1 cellular context compared by ENCODE assay signal in genomic region chr5:98772415-98773213, GRCh38.
TF ChIP-seq lines count a peak whose summit lies in the region.

No MANE protein-coding gene starts in this region.

TF ChIP-seq in HEK293, 187 proteins besides CTCF, POLR2A, EP300 and RAD21 (continued from another document and continues in another):
- TF ChIP-seq, protein P1, sequence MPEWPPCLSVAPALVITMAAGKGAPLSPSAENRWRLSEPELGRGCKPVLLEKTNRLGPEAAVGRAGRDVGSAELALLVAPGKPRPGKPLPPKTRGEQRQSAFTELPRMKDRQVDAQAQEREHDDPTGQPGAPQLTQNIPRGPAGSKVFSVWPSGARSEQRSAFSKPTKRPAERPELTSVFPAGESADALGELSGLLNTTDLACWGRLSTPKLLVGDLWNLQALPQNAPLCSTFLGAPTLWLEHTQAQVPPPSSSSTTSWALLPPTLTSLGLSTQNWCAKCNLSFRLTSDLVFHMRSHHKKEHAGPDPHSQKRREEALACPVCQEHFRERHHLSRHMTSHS (tag by site-specific recombination; IDR thresholded peaks at IDR 0.05): no peak
- no peak for TF ChIP-seq GLIS2 (tag by site-specific recombination; IDR thresholded peaks at IDR 0.05)
- no peak for TF ChIP-seq PBX3 (CRISPR knock-in tag; IDR thresholded peaks at IDR 0.05)
- TF ChIP-seq ZBTB17 (tag by site-specific recombination; IDR thresholded peaks at IDR 0.05): no peak
- TF ChIP-seq, protein P2, sequence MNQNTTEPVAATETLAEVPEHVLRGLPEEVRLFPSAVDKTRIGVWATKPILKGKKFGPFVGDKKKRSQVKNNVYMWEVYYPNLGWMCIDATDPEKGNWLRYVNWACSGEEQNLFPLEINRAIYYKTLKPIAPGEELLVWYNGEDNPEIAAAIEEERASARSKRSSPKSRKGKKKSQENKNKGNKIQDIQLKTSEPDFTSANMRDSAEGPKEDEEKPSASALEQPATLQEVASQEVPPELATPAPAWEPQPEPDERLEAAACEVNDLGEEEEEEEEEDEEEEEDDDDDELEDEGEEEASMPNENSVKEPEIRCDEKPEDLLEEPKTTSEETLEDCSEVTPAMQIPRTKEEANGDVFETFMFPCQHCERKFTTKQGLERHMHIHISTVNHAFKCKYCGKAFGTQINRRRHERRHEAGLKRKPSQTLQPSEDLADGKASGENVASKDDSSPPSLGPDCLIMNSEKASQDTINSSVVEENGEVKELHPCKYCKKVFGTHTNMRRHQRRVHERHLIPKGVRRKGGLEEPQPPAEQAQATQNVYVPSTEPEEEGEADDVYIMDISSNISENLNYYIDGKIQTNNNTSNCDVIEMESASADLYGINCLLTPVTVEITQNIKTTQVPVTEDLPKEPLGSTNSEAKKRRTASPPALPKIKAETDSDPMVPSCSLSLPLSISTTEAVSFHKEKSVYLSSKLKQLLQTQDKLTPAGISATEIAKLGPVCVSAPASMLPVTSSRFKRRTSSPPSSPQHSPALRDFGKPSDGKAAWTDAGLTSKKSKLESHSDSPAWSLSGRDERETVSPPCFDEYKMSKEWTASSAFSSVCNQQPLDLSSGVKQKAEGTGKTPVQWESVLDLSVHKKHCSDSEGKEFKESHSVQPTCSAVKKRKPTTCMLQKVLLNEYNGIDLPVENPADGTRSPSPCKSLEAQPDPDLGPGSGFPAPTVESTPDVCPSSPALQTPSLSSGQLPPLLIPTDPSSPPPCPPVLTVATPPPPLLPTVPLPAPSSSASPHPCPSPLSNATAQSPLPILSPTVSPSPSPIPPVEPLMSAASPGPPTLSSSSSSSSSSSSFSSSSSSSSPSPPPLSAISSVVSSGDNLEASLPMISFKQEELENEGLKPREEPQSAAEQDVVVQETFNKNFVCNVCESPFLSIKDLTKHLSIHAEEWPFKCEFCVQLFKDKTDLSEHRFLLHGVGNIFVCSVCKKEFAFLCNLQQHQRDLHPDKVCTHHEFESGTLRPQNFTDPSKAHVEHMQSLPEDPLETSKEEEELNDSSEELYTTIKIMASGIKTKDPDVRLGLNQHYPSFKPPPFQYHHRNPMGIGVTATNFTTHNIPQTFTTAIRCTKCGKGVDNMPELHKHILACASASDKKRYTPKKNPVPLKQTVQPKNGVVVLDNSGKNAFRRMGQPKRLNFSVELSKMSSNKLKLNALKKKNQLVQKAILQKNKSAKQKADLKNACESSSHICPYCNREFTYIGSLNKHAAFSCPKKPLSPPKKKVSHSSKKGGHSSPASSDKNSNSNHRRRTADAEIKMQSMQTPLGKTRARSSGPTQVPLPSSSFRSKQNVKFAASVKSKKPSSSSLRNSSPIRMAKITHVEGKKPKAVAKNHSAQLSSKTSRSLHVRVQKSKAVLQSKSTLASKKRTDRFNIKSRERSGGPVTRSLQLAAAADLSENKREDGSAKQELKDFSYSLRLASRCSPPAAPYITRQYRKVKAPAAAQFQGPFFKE (tag by site-specific recombination; IDR thresholded peaks at IDR 0.05; ENCODE audit: borderline replicate concordance): no peak
- TF ChIP-seq ZNF280D (tag by site-specific recombination; IDR thresholded peaks at IDR 0.05): no peak
- TF ChIP-seq, protein P3, sequence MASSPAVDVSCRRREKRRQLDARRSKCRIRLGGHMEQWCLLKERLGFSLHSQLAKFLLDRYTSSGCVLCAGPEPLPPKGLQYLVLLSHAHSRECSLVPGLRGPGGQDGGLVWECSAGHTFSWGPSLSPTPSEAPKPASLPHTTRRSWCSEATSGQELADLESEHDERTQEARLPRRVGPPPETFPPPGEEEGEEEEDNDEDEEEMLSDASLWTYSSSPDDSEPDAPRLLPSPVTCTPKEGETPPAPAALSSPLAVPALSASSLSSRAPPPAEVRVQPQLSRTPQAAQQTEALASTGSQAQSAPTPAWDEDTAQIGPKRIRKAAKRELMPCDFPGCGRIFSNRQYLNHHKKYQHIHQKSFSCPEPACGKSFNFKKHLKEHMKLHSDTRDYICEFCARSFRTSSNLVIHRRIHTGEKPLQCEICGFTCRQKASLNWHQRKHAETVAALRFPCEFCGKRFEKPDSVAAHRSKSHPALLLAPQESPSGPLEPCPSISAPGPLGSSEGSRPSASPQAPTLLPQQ (tag by site-specific recombination; IDR thresholded peaks at IDR 0.05): no peak
- TF ChIP-seq ZNF18 (tag by site-specific recombination; IDR thresholded peaks at IDR 0.05): peak; percentile 89
- TF ChIP-seq ZNF830 (tag by site-specific recombination; IDR thresholded peaks at IDR 0.05; ENCODE audit: low read depth): no peak
- TF ChIP-seq KLF10 (tag by site-specific recombination; IDR thresholded peaks at IDR 0.05): peak; percentile 58
- TF ChIP-seq ZNF202 (tag by site-specific recombination; IDR thresholded peaks at IDR 0.05; ENCODE audit: borderline replicate concordance): no peak
- no peak for TF ChIP-seq KLF7 (tag by site-specific recombination; IDR thresholded peaks at IDR 0.05; ENCODE audit: borderline replicate concordance)
- no peak for TF ChIP-seq PATZ1 (tag by site-specific recombination; IDR thresholded peaks at IDR 0.05)
- TF ChIP-seq ZBTB21 (tag by site-specific recombination; IDR thresholded peaks at IDR 0.05): no peak
- TF ChIP-seq, protein P4, sequence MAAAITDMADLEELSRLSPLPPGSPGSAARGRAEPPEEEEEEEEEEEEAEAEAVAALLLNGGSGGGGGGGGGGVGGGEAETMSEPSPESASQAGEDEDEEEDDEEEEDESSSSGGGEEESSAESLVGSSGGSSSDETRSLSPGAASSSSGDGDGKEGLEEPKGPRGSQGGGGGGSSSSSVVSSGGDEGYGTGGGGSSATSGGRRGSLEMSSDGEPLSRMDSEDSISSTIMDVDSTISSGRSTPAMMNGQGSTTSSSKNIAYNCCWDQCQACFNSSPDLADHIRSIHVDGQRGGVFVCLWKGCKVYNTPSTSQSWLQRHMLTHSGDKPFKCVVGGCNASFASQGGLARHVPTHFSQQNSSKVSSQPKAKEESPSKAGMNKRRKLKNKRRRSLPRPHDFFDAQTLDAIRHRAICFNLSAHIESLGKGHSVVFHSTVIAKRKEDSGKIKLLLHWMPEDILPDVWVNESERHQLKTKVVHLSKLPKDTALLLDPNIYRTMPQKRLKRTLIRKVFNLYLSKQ (tag by site-specific recombination; IDR thresholded peaks at IDR 0.05; ENCODE audit: borderline replicate concordance): no peak
- TF ChIP-seq ZNF621 (tag by site-specific recombination; IDR thresholded peaks at IDR 0.05): no peak
- peak; percentile 70 for TF ChIP-seq PRDM1 (tag by site-specific recombination; IDR thresholded peaks at IDR 0.05)
- TF ChIP-seq ZBTB44 (tag by site-specific recombination; IDR thresholded peaks at IDR 0.05): peak; percentile 5; the same call in 1 of the 2 replicates
- no peak for TF ChIP-seq ZNF394 (tag by site-specific recombination; IDR thresholded peaks at IDR 0.05; ENCODE audit: borderline replicate concordance)
- no peak for TF ChIP-seq ZSCAN30 (tag by site-specific recombination; IDR thresholded peaks at IDR 0.05)
- TF ChIP-seq, protein P5, sequence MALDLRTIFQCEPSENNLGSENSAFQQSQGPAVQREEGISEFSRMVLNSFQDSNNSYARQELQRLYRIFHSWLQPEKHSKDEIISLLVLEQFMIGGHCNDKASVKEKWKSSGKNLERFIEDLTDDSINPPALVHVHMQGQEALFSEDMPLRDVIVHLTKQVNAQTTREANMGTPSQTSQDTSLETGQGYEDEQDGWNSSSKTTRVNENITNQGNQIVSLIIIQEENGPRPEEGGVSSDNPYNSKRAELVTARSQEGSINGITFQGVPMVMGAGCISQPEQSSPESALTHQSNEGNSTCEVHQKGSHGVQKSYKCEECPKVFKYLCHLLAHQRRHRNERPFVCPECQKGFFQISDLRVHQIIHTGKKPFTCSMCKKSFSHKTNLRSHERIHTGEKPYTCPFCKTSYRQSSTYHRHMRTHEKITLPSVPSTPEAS (tag by site-specific recombination; IDR thresholded peaks at IDR 0.05): no peak
- TF ChIP-seq ZNF23 (tag by site-specific recombination; IDR thresholded peaks at IDR 0.05; ENCODE audit: borderline replicate concordance): no peak
- TF ChIP-seq ZNF561 (tag by site-specific recombination; IDR thresholded peaks at IDR 0.05; ENCODE audit: borderline replicate concordance): no peak; the same call in none of the 2 replicates
- TF ChIP-seq OVOL3 (tag by site-specific recombination; IDR thresholded peaks at IDR 0.05): no peak
- TF ChIP-seq ZNF548 (tag by site-specific recombination; IDR thresholded peaks at IDR 0.05): no peak
- TF ChIP-seq ZNF311 (tag by site-specific recombination; IDR thresholded peaks at IDR 0.05; ENCODE audit: borderline replicate concordance): no peak
- TF ChIP-seq ZBTB48 (tag by site-specific recombination; IDR thresholded peaks at IDR 0.05): no peak
- TF ChIP-seq SALL2 (tag by site-specific recombination; IDR thresholded peaks at IDR 0.05; ENCODE audit: borderline replicate concordance): no peak
- TF ChIP-seq ZNF701 (tag by site-specific recombination; IDR thresholded peaks at IDR 0.05): no peak
- no peak for TF ChIP-seq ZNF837 (tag by site-specific recombination; IDR thresholded peaks at IDR 0.05)
